ENCODE assay signal across 20 cellular contexts in genomic region chr12:112270673-112271072, GRCh38.
"Had no signal": no experiment of that assay in that cellular context is flagged by ENCODE, and none has a peak within 500 bp of the region (broad histone marks: within the 10 kb centered on the region; RNA-seq: fewer than 3 reads in every experiment).

No MANE protein-coding gene starts in this region.

- H3K27ac ChIP-seq: gastrocnemius medialis, parathyroid adenoma, transverse colon had no signal

- H3K4me1 ChIP-seq: gastrocnemius medialis, parathyroid adenoma had no signal

- H3K4me3 ChIP-seq: gastrocnemius medialis, mucosa of descending colon, smooth muscle cell, transverse colon had no signal

- FAIRE-seq: astrocyte, keratinocyte, urothelium cell line had no signal

- H3K9me3 ChIP-seq: gastrocnemius medialis, mucosa of descending colon, transverse colon had no signal

- DNase-seq: activated CD4-positive, alpha-beta T cell treated with anti-CD3 and anti-CD28 coated beads for 1 hour; activated CD4-positive, alpha-beta T cell treated with anti-CD3 and anti-CD28 coated beads, Interleukin-2, amount 50 U/mL, for 1 hour; activated CD8-positive, alpha-beta T cell treated with anti-CD3 and anti-CD28 coated beads, Interleukin-2, amount 10 ng/mL, durations not matched to agents 7 days and 5 days; activated gamma-delta T cell; gastrocnemius medialis; hypothalamus; left colon; mesendoderm; mucosa of descending colon; nephron progenitor cell; stimulated activated CD4-positive, alpha-beta T cell treated with anti-CD3 and anti-CD28 coated beads, Interleukin-15, amount 100 ng/mL, for 24 hours; stimulated activated naive B cell treated with anti-CD40 and anti-IgM and Interleukin-4, amounts not matched to agents 10 μg/mL and 1 μg/mL and 100 μg/mL, for 72 hours; T-helper 1 cell; transverse colon had no signal

- H3K27me3 ChIP-seq: gastrocnemius medialis, transverse colon had no signal

- ATAC-seq: activated CD8-positive, alpha-beta T cell treated with anti-CD3 and anti-CD28 coated beads, Interleukin-2, amount 10 ng/mL, durations not matched to agents 7 days and 5 days; gastrocnemius medialis; left colon; mucosa of descending colon; sciatic nerve; stimulated activated naive B cell treated with anti-CD40 and anti-IgM and Interleukin-4, amounts not matched to agents 10 μg/mL and 1 μg/mL and 100 μg/mL, for 72 hours had no signal
